Comparison of ENCODE assay signal across 9 cellular contexts in genomic region chr6:136774228-136775041, GRCh38. TPM values are rescaled to one million over a fixed set of nuclear protein-coding genes. Genes with fewer than 3 reads are reported as not detected.
DNase-seq lines count a peak whose midpoint lies in the region; ATAC-seq, FAIRE-seq and TF ChIP-seq lines count a peak whose summit lies in the region.
"Had no signal": no experiment of that assay in that cellular context is flagged by ENCODE, and none has a peak within 500 bp of the region (broad histone marks: within the 10 kb centered on the region; RNA-seq: fewer than 3 reads in every experiment).

No MANE protein-coding gene starts in this region.

- H3K4me2 ChIP-seq in OCI-LY1 (ENCODE audit: low read length) (peak overlapping the region; percentile 8; the same call in 1 of the 2 replicates), endothelial cell of umbilical vein (ENCODE audit: insufficient read depth, low read length) (no peak overlapping the region), skeletal muscle satellite cell (ENCODE audit: low read length) (peak overlapping the region; percentile 56)

- H3K4me3 ChIP-seq in OCI-LY1 (ENCODE audit: low read depth, low read length, poor library complexity, severe bottlenecking) (no peak overlapping the region), endothelial cell of umbilical vein (replicated peaks in 1 of 3; ENCODE audit: insufficient read depth in 1 of 3, low read depth in 1 of 3, low read length in 3 of 3) (no peak overlapping the region), skeletal muscle satellite cell (ENCODE audit: low read length) (peak overlapping the region; percentile 30), MG63 (no peak overlapping the region)
- H3K4me3 ChIP-seq: SJSA1 had no signal

- DNase-seq in GM04503 (ENCODE audit: low read depth) (peak; percentile 47), endothelial cell of umbilical vein (ENCODE audit: low read depth, low spot score) (peak; percentile 19), 8988T (no peak), MG63 (no peak)
- DNase-seq: activated naive CD4-positive, alpha-beta T cell treated with Interleukin-2 at 50 U/mL for 16 hours had no signal

- CTCF ChIA-PET in endothelial cell of umbilical vein (lab: Charles Lee), result interaction anchor here (2.0 kb wide), 1 partner anchor 18 kb away, joined by 16 read pairs; the partner anchor contains the start of gene MAP3K5

- no peak for TF ChIP-seq CTCF in OCI-LY1 (IDR thresholded peaks at IDR 0.05; ENCODE audit: low read length)
- TF ChIP-seq CTCF in endothelial cell of umbilical vein (IDR thresholded peaks at IDR 0.05; ENCODE audit: extremely low read depth in 1 of 2, insufficient read depth in 1 of 2, low read depth in 1 of 2, low read length in 2 of 2), result no peak

- no peak overlapping the region for H3K9ac ChIP-seq in OCI-LY1 (ENCODE audit: low read length)
- H3K9ac ChIP-seq in endothelial cell of umbilical vein (replicated peaks; ENCODE audit: extremely low read depth, insufficient read depth, low read length), result no peak overlapping the region
- H3K9ac ChIP-seq in skeletal muscle satellite cell (ENCODE audit: low read depth, low read length), result no peak overlapping the region

- no peak for ATAC-seq in HG03354 (IDR thresholded peaks at IDR 0.05; ENCODE audit: poor library complexity, severe bottlenecking, unreplicated experiment)

- no peaks in the 10 kb centered on the region for H3K9me2 ChIP-seq in OCI-LY1 (ENCODE audit: low read depth, low read length)

- no peaks in the 10 kb centered on the region for H3F3A ChIP-seq in OCI-LY1 (ENCODE audit: insufficient read depth, low read length)

- H3K36me3 ChIP-seq in OCI-LY1 (ENCODE audit: insufficient read depth, low read length) (no peaks in the 10 kb centered on the region), endothelial cell of umbilical vein (ENCODE audit: control insufficient read depth in 2 of 2, extremely low read depth in 1 of 2, insufficient read depth in 2 of 2, low read length in 2 of 2) (no peaks in the 10 kb centered on the region), skeletal muscle satellite cell (ENCODE audit: insufficient read depth, low read length) (no peaks in the 10 kb centered on the region), MG63 (no peaks in the 10 kb centered on the region)
- H3K36me3 ChIP-seq: SJSA1 had no signal

- H2AFZ ChIP-seq in OCI-LY1 (ENCODE audit: low read length), result no peak overlapping the region
- no peak overlapping the region for H2AFZ ChIP-seq in endothelial cell of umbilical vein (ENCODE audit: low read depth, low read length)

- H3K9me1 ChIP-seq in endothelial cell of umbilical vein (replicated peaks; ENCODE audit: control insufficient read depth, extremely low read depth, insufficient read depth, low read length), result no peaks in the 10 kb centered on the region

- H3K27ac ChIP-seq in OCI-LY1 (ENCODE audit: low read depth, low read length, poor library complexity, severe bottlenecking) (no peak overlapping the region), endothelial cell of umbilical vein (ENCODE audit: insufficient read depth, low read depth, low read length) (no peak overlapping the region)
- H3K27ac ChIP-seq: SJSA1 had no signal

- no peak for FAIRE-seq in endothelial cell of umbilical vein (lab: Jason Lieb, UNC)

- dilution Hi-C loops in endothelial cell of umbilical vein (cut with MboI; ENCODE audit: extremely low pct_ligation_motif_present, low sequenced_read_pairs), result no loop called here

- H3K4me1 ChIP-seq in OCI-LY1 (ENCODE audit: insufficient read depth, low read length, severe bottlenecking), result peaks cover 45% of the 10 kb centered on the region
- no peaks in the 10 kb centered on the region for H3K4me1 ChIP-seq in endothelial cell of umbilical vein (ENCODE audit: control insufficient read depth, extremely low read depth, insufficient read depth, low read length)
- peaks cover 23% of the 10 kb centered on the region for H3K4me1 ChIP-seq in skeletal muscle satellite cell (ENCODE audit: control insufficient read depth, insufficient read depth, low read length)

- BruUV-seq in endothelial cell of umbilical vein (replicated peaks; lab: Mats Ljungman, UMichigan), result no TSS peak

- H4K20me1 ChIP-seq in OCI-LY1 (ENCODE audit: insufficient read depth, low read length), result no peaks in the 10 kb centered on the region
- no peaks in the 10 kb centered on the region for H4K20me1 ChIP-seq in endothelial cell of umbilical vein (replicated peaks; ENCODE audit: control insufficient read depth, extremely low read depth, insufficient read depth, low read length)

- H3K9me3 ChIP-seq in OCI-LY1 (ENCODE audit: low read length), result no peaks in the 10 kb centered on the region
- no peaks in the 10 kb centered on the region for H3K9me3 ChIP-seq in endothelial cell of umbilical vein (replicated peaks; ENCODE audit: control insufficient read depth, insufficient read depth, low read length)
- H3K9me3 ChIP-seq in skeletal muscle satellite cell (replicated peaks; ENCODE audit: low read length), result no peaks in the 10 kb centered on the region
- H3K9me3 ChIP-seq in MG63, result no peaks in the 10 kb centered on the region
- H3K9me3 ChIP-seq: SJSA1 had no signal

- POLR2A ChIA-PET in endothelial cell of umbilical vein (lab: Charles Lee), result no interaction called here

- TF ChIP-seq POLR2A in endothelial cell of umbilical vein (IDR thresholded peaks at IDR 0.05; ENCODE audit: low read depth, low read length), result no peak

- intact Hi-C loops in endothelial cell of umbilical vein (cut with micrococcal nuclease), result no loop called here

- no peaks in the 10 kb centered on the region for H3K27me3 ChIP-seq in OCI-LY1 (ENCODE audit: insufficient read depth, low read length)
- no peaks in the 10 kb centered on the region for H3K27me3 ChIP-seq in endothelial cell of umbilical vein (ENCODE audit: control insufficient read depth in 2 of 2, insufficient read depth in 2 of 2, low read length in 2 of 2)
- no peaks in the 10 kb centered on the region for H3K27me3 ChIP-seq in skeletal muscle satellite cell (ENCODE audit: control insufficient read depth, insufficient read depth, low read length)
- H3K27me3 ChIP-seq in MG63, result no peaks in the 10 kb centered on the region
- H3K27me3 ChIP-seq: SJSA1 had no signal

- H3K79me2 ChIP-seq in OCI-LY1 (ENCODE audit: insufficient read depth, low read length), result no peaks in the 10 kb centered on the region; the same call in 1 of the 2 replicates
- H3K79me2 ChIP-seq in endothelial cell of umbilical vein (ENCODE audit: control insufficient read depth, insufficient read depth, low read length), result no peaks in the 10 kb centered on the region

TF ChIP-seq in endothelial cell of umbilical vein, 7 proteins besides CTCF, POLR2A, EP300 and RAD21:
- TF ChIP-seq EZH2 (IDR thresholded peaks at IDR 0.05; ENCODE audit: borderline replicate concordance, low read depth, low read length, severe bottlenecking) (no peak), MYC (IDR thresholded peaks at IDR 0.05; ENCODE audit: low read depth, low read length) (no peak), FOS (IDR thresholded peaks at IDR 0.05; ENCODE audit: borderline replicate concordance, insufficient read depth, low read length) (no peak), MAX (IDR thresholded peaks at IDR 0.05; ENCODE audit: insufficient read depth, insufficient read length) (no peak), GATA2 (IDR thresholded peaks at IDR 0.05; ENCODE audit: insufficient read depth, insufficient read length, low read depth, low read length) (no peak), POLR2AphosphoS5 (IDR thresholded peaks at IDR 0.05; ENCODE audit: insufficient read depth, low read depth, low read length) (no peak), JUN (IDR thresholded peaks at IDR 0.05; ENCODE audit: borderline replicate concordance, insufficient read depth, insufficient read length, low read depth) (peak; percentile 3)

RNA-seq across cellular contexts. Expression of gene MAP3K5, which starts 17.8 kb away (rescaled TPM):
- total RNA-seq in endothelial cell of umbilical vein, result 5.0 and 7.0 TPM in 2 replicates
- 1.3 and 1.5 TPM in 2 replicates for polyA plus RNA-seq in endothelial cell of umbilical vein
- polyA plus RNA-seq in endothelial cell of umbilical vein (2011; cell fraction: cytosol; rRNA removed), result 1.9 and 2.1 TPM in 2 replicates
- 3.1 and 3.9 TPM in 2 replicates for polyA plus RNA-seq in endothelial cell of umbilical vein (2011; cell fraction: nucleus; rRNA removed)
- polyA plus RNA-seq in endothelial cell of umbilical vein (2012), result 5.0 and 8.0 TPM in 2 replicates
- 3.8 and 10.2 TPM in 2 replicates for polyA minus RNA-seq in endothelial cell of umbilical vein
- 5.3 TPM for polyA minus RNA-seq in endothelial cell of umbilical vein (2011; cell fraction: cytosol; rRNA and poly(A)+ RNA removed)
- polyA minus RNA-seq in endothelial cell of umbilical vein (2011; cell fraction: nucleus; rRNA and poly(A)+ RNA removed), result 6.1 and 8.5 TPM in 2 replicates
- 6.6 and 9.6 TPM in 2 replicates for total RNA-seq in skeletal muscle satellite cell (2012; rRNA removed)
- 5.7 and 10.5 TPM in 2 replicates for total RNA-seq in MG63 (2014; rRNA removed; shearing (Covaris generic); ENCODE audit: low replicate concordance)

RNA-seq across cellular contexts. Expression of gene PEX7, which starts 48.0 kb away (rescaled TPM):
- 3.5 and 3.7 TPM in 2 replicates for total RNA-seq in endothelial cell of umbilical vein
- polyA plus RNA-seq in endothelial cell of umbilical vein, result 4.5 and 5.7 TPM in 2 replicates
- 4.4 and 5.0 TPM in 2 replicates for polyA plus RNA-seq in endothelial cell of umbilical vein (2011; cell fraction: cytosol; rRNA removed)
- 2.2 and 3.9 TPM in 2 replicates for polyA plus RNA-seq in endothelial cell of umbilical vein (2011; cell fraction: nucleus; rRNA removed)
- 2.5 and 3.5 TPM in 2 replicates for polyA plus RNA-seq in endothelial cell of umbilical vein (2012)
- 1.8 and 2.4 TPM in 2 replicates for polyA minus RNA-seq in endothelial cell of umbilical vein
- polyA minus RNA-seq in endothelial cell of umbilical vein (2011; cell fraction: cytosol; rRNA and poly(A)+ RNA removed), result 1.7 TPM
- polyA minus RNA-seq in endothelial cell of umbilical vein (2011; cell fraction: nucleus; rRNA and poly(A)+ RNA removed), result 2.5 and 3.5 TPM in 2 replicates
- 7.2 and 7.9 TPM in 2 replicates for total RNA-seq in skeletal muscle satellite cell (2012; rRNA removed)
- 1.4 and 3.0 TPM in 2 replicates for total RNA-seq in MG63 (2014; rRNA removed; shearing (Covaris generic); ENCODE audit: low replicate concordance)

Comparison
In these comparisons a context has a peak if more than half of its experiments do, and no peak if none do; other contexts are left out.
1. DNase-seq: peak in GM04503 (single experiment) and endothelial cell of umbilical vein (single experiment); none in 8988T (single experiment) and MG63 (single experiment).